In the genomic region with DNA sequence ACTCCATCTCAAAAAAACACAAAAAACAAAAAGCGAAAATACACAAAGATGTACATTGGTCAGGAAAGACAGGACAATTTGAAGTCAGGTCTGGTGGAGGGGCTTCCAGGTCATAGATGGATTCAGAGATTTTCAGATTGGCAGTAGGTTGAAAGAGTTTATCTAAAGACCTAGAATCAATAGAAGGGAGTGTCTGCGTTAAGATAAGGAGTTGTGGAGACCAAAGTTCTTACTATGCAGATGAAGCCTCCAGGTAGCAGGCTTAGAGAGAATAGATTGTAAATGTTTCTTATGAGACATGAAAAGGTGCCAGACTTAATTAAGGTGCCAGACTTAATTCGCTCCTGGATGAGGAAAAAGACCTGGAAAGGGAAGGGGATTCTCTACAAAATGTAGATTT, we compare ENCODE assay signal across 1 cellular context.
TF ChIP-seq lines count a peak whose summit lies in the region.

No MANE protein-coding gene starts in this region.

TF ChIP-seq in GM23338, 12 proteins besides CTCF, POLR2A, EP300 and RAD21 (continued from another document):
- TF ChIP-seq, protein P1, sequence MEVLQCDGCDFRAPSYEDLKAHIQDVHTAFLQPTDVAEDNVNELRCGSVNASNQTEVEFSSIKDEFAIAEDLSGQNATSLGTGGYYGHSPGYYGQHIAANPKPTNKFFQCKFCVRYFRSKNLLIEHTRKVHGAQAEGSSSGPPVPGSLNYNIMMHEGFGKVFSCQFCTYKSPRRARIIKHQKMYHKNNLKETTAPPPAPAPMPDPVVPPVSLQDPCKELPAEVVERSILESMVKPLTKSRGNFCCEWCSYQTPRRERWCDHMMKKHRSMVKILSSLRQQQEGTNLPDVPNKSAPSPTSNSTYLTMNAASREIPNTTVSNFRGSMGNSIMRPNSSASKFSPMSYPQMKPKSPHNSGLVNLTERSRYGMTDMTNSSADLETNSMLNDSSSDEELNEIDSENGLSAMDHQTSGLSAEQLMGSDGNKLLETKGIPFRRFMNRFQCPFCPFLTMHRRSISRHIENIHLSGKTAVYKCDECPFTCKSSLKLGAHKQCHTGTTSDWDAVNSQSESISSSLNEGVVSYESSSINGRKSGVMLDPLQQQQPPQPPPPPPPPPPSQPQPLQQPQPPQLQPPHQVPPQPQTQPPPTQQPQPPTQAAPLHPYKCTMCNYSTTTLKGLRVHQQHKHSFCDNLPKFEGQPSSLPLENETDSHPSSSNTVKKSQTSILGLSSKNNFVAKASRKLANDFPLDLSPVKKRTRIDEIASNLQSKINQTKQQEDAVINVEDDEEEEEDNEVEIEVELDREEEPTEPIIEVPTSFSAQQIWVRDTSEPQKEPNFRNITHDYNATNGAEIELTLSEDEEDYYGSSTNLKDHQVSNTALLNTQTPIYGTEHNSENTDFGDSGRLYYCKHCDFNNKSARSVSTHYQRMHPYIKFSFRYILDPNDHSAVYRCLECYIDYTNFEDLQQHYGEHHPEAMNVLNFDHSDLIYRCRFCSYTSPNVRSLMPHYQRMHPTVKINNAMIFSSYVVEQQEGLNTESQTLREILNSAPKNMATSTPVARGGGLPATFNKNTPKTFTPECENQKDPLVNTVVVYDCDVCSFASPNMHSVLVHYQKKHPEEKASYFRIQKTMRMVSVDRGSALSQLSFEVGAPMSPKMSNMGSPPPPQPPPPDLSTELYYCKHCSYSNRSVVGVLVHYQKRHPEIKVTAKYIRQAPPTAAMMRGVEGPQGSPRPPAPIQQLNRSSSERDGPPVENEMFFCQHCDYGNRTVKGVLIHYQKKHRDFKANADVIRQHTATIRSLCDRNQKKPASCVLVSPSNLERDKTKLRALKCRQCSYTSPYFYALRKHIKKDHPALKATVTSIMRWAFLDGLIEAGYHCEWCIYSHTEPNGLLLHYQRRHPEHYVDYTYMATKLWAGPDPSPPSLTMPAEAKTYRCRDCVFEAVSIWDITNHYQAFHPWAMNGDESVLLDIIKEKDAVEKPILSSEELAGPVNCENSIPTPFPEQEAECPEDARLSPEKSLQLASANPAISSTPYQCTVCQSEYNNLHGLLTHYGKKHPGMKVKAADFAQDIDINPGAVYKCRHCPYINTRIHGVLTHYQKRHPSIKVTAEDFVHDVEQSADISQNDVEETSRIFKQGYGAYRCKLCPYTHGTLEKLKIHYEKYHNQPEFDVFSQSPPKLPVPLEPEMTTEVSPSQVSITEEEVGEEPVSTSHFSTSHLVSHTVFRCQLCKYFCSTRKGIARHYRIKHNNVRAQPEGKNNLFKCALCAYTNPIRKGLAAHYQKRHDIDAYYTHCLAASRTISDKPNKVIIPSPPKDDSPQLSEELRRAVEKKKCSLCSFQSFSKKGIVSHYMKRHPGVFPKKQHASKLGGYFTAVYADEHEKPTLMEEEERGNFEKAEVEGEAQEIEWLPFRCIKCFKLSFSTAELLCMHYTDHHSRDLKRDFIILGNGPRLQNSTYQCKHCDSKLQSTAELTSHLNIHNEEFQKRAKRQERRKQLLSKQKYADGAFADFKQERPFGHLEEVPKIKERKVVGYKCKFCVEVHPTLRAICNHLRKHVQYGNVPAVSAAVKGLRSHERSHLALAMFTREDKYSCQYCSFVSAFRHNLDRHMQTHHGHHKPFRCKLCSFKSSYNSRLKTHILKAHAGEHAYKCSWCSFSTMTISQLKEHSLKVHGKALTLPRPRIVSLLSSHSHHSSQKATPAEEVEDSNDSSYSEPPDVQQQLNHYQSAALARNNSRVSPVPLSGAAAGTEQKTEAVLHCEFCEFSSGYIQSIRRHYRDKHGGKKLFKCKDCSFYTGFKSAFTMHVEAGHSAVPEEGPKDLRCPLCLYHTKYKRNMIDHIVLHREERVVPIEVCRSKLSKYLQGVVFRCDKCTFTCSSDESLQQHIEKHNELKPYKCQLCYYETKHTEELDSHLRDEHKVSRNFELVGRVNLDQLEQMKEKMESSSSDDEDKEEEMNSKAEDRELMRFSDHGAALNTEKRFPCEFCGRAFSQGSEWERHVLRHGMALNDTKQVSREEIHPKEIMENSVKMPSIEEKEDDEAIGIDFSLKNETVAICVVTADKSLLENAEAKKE (CRISPR knock-in tag; IDR thresholded peaks at IDR 0.05), result no peak
- no peak for TF ChIP-seq NANOG (IDR thresholded peaks at IDR 0.05; ENCODE audit: borderline replicate concordance)
- no peak for TF ChIP-seq EZH2 (IDR thresholded peaks at IDR 0.05; ENCODE audit: low read depth, unreplicated experiment)
- no peak for TF ChIP-seq ZNF114 (CRISPR knock-in tag; IDR thresholded peaks at IDR 0.05)
